ENCODE assay signal across 16 cellular contexts in the genomic region with DNA sequence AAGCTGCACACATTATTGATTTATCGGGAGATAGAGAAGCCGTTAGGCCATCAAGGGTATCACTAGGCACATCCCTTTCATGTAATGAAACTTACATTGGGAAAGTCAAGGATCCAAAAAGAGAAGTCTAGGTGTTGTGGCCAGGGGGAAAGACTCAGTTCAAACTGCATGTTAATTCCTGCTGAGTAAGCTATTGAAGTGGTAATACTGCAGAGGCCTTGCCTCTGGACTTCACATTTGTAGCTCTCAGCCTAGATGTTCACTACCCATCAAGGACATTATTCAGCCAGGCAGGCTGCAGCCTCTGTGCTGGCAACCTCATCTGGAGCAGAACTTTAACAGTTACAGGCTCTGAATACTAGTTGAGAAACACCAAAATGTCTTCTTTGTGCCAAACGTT.
"Had no signal": no experiment of that assay in that cellular context is flagged by ENCODE, and none has a peak within 500 bp of the region (broad histone marks: within the 10 kb centered on the region; RNA-seq: fewer than 3 reads in every experiment).

No MANE protein-coding gene starts in this region.

- FAIRE-seq: endometrium, frontal cortex, islet of Langerhans, small intestine had no signal

- H3K9me3 ChIP-seq: right atrium auricular region had no signal

- ATAC-seq: esophagus mucosa; naive thymus-derived CD8-positive, alpha-beta T cell had no signal

- H3K27ac ChIP-seq: dorsolateral prefrontal cortex, right atrium auricular region had no signal

- H3K27ac Mint-ChIP-seq: naive thymus-derived CD8-positive, alpha-beta T cell had no signal

- H3K27me3 Mint-ChIP-seq: naive thymus-derived CD8-positive, alpha-beta T cell had no signal

- H3K4me3 ChIP-seq: dorsolateral prefrontal cortex, right atrium auricular region had no signal

- H3K4me3 Mint-ChIP-seq: naive thymus-derived CD8-positive, alpha-beta T cell had no signal

- H3K27me3 ChIP-seq: dorsolateral prefrontal cortex, right atrium auricular region had no signal

- H3K36me3 Mint-ChIP-seq: naive thymus-derived CD8-positive, alpha-beta T cell had no signal

- H3K36me3 ChIP-seq: right atrium auricular region had no signal

- H3K4me1 ChIP-seq: right atrium auricular region had no signal

- H3K4me1 Mint-ChIP-seq: naive thymus-derived CD8-positive, alpha-beta T cell had no signal

- DNase-seq: cortex of kidney; dorsolateral prefrontal cortex; effector CD8-positive, alpha-beta T cell; kidney glomerular epithelial cell; naive thymus-derived CD8-positive, alpha-beta T cell; posterior cingulate gyrus; small intestine; stimulated activated CD4-positive, alpha-beta T cell treated with anti-CD3 and anti-CD28 coated beads, Interleukin-12 subunit alpha, Interleukin-12 subunit beta, amount 100 ng/mL, for 4 hours; stimulated activated CD4-positive, alpha-beta T cell treated with anti-CD3 and anti-CD28 coated beads, Interleukin-2, amount 100 ng/mL, for 48 hours; stimulated activated naive CD4-positive, alpha-beta T cell treated with Interleukin-2 at 50 U/mL for 16 hours; trophoblast cell had no signal
